Comparison of ENCODE assay signal across 9 cellular contexts in the genomic region with DNA sequence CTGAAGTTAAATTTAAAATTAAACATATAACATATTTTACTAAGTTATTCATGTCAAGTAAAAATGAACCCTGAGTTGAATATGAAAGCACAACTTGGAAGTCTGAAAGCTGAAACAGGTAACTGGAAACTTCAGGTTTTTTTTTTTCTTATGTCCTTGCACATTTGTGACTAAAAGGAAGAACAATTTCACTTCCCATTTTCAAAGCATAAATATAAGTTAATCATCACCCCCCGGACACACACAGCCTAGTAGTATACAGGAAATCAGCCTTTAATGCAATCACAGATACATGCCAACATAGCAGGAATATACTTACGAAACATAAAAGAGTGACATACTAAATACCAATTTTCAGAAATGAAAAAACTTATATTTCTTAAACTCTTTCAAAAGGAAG.
DNase-seq lines count a peak whose midpoint lies in the region; ATAC-seq and TF ChIP-seq lines count a peak whose summit lies in the region.
"Had no signal": no experiment of that assay in that cellular context is flagged by ENCODE, and none has a peak within 500 bp of the region (broad histone marks: within the 10 kb centered on the region; RNA-seq: fewer than 3 reads in every experiment).

No MANE protein-coding gene starts in this region.

- TF ChIP-seq CTCF in sigmoid colon (IDR thresholded peaks at IDR 0.05): no peak

- TF ChIP-seq POLR2A in sigmoid colon (IDR thresholded peaks at IDR 0.05): no peak

- H3K4me3 ChIP-seq in sigmoid colon: no peak overlapping the region
- H3K4me3 ChIP-seq: Peyer's patch had no signal

- ATAC-seq in GM18867 (IDR thresholded peaks at IDR 0.05; ENCODE audit: unreplicated experiment): peak; percentile 97
- peak; percentile 98 for ATAC-seq in GM21717 (IDR thresholded peaks at IDR 0.05; ENCODE audit: unreplicated experiment)
- peak; percentile 100 for ATAC-seq in HG03354 (IDR thresholded peaks at IDR 0.05; ENCODE audit: poor library complexity, severe bottlenecking, unreplicated experiment)

- no peak for TF ChIP-seq EP300 in sigmoid colon (IDR thresholded peaks at IDR 0.05)

- peak; percentile 16 for DNase-seq in dermis blood vessel endothelial cell
- DNase-seq in islet precursor cell: no peak
- DNase-seq in NCI-H524 treated with DMSO at 0.1 percent for 48 hours (lab: John Stamatoyannopoulos, UW): no peak
- no peak for DNase-seq in stimulated activated CD4-positive, alpha-beta T cell treated with anti-CD3 and anti-CD28 coated beads, Interleukin-1b, Interleukin-23, amount 100 ng/mL, for 48 hours
- no peak for DNase-seq in sigmoid colon
- DNase-seq: Peyer's patch had no signal

- WGBS in sigmoid colon, 2 donors: 43 to 54% methylated on average over 2 of the region's 2 CpGs

- no peaks in the 10 kb centered on the region for H3K4me1 ChIP-seq in sigmoid colon
- H3K4me1 ChIP-seq: Peyer's patch had no signal

- no peaks in the 10 kb centered on the region for H3K27me3 ChIP-seq in sigmoid colon
- H3K27me3 ChIP-seq: Peyer's patch had no signal

- intact Hi-C loops in sigmoid colon (cut with DNase I): no loop called here

- H3K9me3 ChIP-seq in sigmoid colon: no peaks in the 10 kb centered on the region
- H3K9me3 ChIP-seq: Peyer's patch had no signal

- H3K27ac ChIP-seq in sigmoid colon: no peak overlapping the region
- H3K27ac ChIP-seq: Peyer's patch had no signal

- H3K36me3 ChIP-seq in sigmoid colon: no peaks in the 10 kb centered on the region
- H3K36me3 ChIP-seq: Peyer's patch had no signal
